ENCODE assay signal across 8 cellular contexts in the genomic region with DNA sequence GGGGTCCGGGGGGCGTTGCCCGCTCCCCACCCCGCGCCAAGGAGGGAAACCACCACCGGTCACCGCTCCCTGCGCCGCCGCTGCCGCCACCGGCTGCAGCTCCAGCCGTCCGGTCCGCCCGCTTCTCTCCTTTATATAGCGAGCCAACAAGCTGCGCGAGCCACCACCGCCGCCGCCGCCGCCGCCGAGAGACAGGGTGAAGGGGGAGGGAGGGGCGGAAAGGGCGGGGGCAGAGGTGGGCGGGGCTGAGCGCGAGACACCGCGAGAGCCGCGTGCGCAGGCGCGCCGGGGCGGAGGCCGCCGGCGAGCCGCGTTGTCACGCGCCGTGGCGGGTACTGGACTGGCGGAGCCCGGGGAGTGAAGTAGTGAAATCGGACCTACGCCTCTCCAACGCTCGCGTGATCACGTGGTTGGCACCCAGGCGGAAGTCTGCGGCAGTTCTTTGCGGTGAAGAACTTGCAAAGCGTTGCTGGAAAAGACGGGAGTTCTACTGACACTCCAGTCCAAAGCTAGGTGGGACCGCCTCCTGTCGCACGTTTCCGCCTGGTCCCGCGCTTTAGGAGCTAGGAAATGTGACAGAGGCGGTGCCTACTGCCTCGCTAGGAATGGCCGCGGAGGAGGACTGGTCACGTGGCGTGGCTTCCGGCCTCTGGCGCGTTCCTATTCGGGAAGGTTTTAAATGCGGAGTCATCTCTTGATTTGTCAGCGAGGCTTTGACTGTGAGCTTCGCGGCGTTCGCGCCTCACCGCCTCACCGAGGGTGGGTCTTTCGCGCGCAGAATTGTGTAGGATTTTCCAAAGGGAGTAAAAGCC. TPM values are rescaled to one million over a fixed set of nuclear protein-coding genes. Genes with fewer than 3 reads are reported as not detected.
A peak's percentile ranks its signal among the peaks of the same experiment; 100 is the strongest.
DNase-seq lines count a peak whose midpoint lies in the region; ATAC-seq and TF ChIP-seq lines count a peak whose summit lies in the region.

Gene GTF2A1 (minus strand): TSS at position 193 of the 812 bp plus-strand sequence. CDS start 441 bp downstream, outside the sequence.

- no peaks in the 10 kb centered on the region for H3K9me3 ChIP-seq in mononuclear cell (ENCODE audit: low read depth, low read length)

- DNase-seq in DMS 273 treated with DMSO at 0.1 percent for 48 hours (lab: John Stamatoyannopoulos, UW) (peak; percentile 97), OCI-M2 (lab: John Stamatoyannopoulos, UW; ENCODE audit: unreplicated experiment) (peak; percentile 84), activated T-cell treated with anti-CD3 and anti-CD28 coated beads for 4 hours (peak; percentile 86), epithelial cell of esophagus (ENCODE audit: low read depth) (peak; percentile 96)
- DNase-seq in stimulated activated CD8-positive, alpha-beta memory T cell treated with anti-CD3 and anti-CD28 coated beads, Interleukin-4, amount 100 ng/mL, for 1 hour (ENCODE audit: low read depth in 2 of 2, low spot score in 1 of 2), result peak; percentile 82 to 89

- peak within 1 kb of the TSS; percentile 98 to 99 (median 99) for H3K27ac Mint-ChIP-seq in IgD-negative memory B cell

- peaks cover 19 to 26% (median 20%) of the 10 kb centered on the region in 3 donors for H3K4me1 Mint-ChIP-seq in IgD-negative memory B cell

- H3K36me3 Mint-ChIP-seq in IgD-negative memory B cell, result peaks cover 2% of the 10 kb centered on the region

- H3K4me3 ChIP-seq in epithelial cell of esophagus (ENCODE audit: low read length) (peak within 1 kb of the TSS; percentile 92), mononuclear cell (ENCODE audit: low read length) (peak within 1 kb of the TSS; percentile 99)

- peak within 1 kb of the TSS; percentile 96 to 100 (median 99) for H3K4me3 Mint-ChIP-seq in IgD-negative memory B cell

- peaks cover 19% of the 10 kb centered on the region for H3K4me1 ChIP-seq in mononuclear cell (ENCODE audit: insufficient read depth, low read length)

- peak; percentile 72 for ATAC-seq in GM21529 (IDR thresholded peaks at IDR 0.05; ENCODE audit: unreplicated experiment)

- no peak for TF ChIP-seq CTCF in epithelial cell of esophagus (IDR thresholded peaks at IDR 0.05; ENCODE audit: insufficient read depth, low read depth, low read length, missing control alignments)

- H3K9me3 Mint-ChIP-seq in IgD-negative memory B cell, result peaks cover 0 to 3% (median 2%) of the 10 kb centered on the region in 3 donors

- H3K27me3 Mint-ChIP-seq in IgD-negative memory B cell, result no peaks in the 10 kb centered on the region

- H3K27me3 ChIP-seq in mononuclear cell (ENCODE audit: insufficient read depth, low read length), result no peaks in the 10 kb centered on the region

RNA-seq across cellular contexts. Expression of gene GTF2A1, which starts in this region (rescaled TPM):
- polyA plus RNA-seq in IgD-negative memory B cell, result 9.2 TPM
- total RNA-seq in mononuclear cell, result 12.4 TPM

Comparison
In these comparisons a context has a peak if more than half of its experiments do, and no peak if none do; other contexts are left out.
1. Peak in every context shown above with its lines: DNase-seq, ATAC-seq and H3K4me3 ChIP-seq.